Comparison of ENCODE assay signal across 8 cellular contexts in genomic region chr6:132977413-132977812, GRCh38.
"Had no signal": no experiment of that assay in that cellular context is flagged by ENCODE, and none has a peak within 500 bp of the region (broad histone marks: within the 10 kb centered on the region; RNA-seq: fewer than 3 reads in every experiment).

No MANE protein-coding gene starts in this region.

- FAIRE-seq: G401.6, GM12878, GM12891, GM12892, GM18507, GM19239 had no signal

- DNase-seq: GDM1, GF-D8 had no signal

- H3K4me3 ChIP-seq: GM12878 had no signal

- ATAC-seq: GM12878 had no signal
